Comparison of ENCODE assay signal across 23 cellular contexts in genomic region chr11:31955838-31956237, GRCh38.
"Had no signal": no experiment of that assay in that cellular context is flagged by ENCODE, and none has a peak within 500 bp of the region (broad histone marks: within the 10 kb centered on the region; RNA-seq: fewer than 3 reads in every experiment).

No MANE protein-coding gene starts in this region.

- H3K27me3 Mint-ChIP-seq: central memory CD8-positive, alpha-beta T cell had no signal

- ATAC-seq: gastroesophageal sphincter; heart left ventricle; left lung; sciatic nerve; stimulated activated naive B cell treated with anti-CD40 and anti-IgM and Interleukin-4, amounts not matched to agents 10 μg/mL and 1 μg/mL and 100 μg/mL, for 72 hours had no signal

- H3K4me3 ChIP-seq: colonic mucosa, esophagus muscularis mucosa, gastroesophageal sphincter, heart left ventricle, hepatocyte, left lung, prostate gland, right atrium auricular region, thoracic aorta, tibial nerve, upper lobe of left lung had no signal

- H3K27ac ChIP-seq: colonic mucosa, esophagus muscularis mucosa, foreskin keratinocyte, gastroesophageal sphincter, heart left ventricle, hepatocyte, left lung, prostate gland, right atrium auricular region, thoracic aorta, tibial nerve, upper lobe of left lung had no signal

- H3K27ac Mint-ChIP-seq: dendritic cell treated with granulocyte-macrophage colony-stimulating factor and Interleukin-4, amounts not matched to agents 40 ng/mL and 50 ng/mL, for 4 days; naive B cell; natural killer cell treated with Interleukin-12 subunit alpha and Interleukin-12 subunit beta and Interleukin-15 and Interleukin-18, amount 100 ng/mL, for 72 hours; stimulated activated naive B cell treated with anti-CD40 and anti-IgM and Interleukin-4, amounts not matched to agents 10 μg/mL and 1 μg/mL and 100 μg/mL, for 72 hours had no signal

- H3K9me3 Mint-ChIP-seq: central memory CD8-positive, alpha-beta T cell; dendritic cell treated with granulocyte-macrophage colony-stimulating factor and Interleukin-4, amounts not matched to agents 40 ng/mL and 50 ng/mL, for 4 days; natural killer cell treated with Interleukin-12 subunit alpha and Interleukin-12 subunit beta and Interleukin-15 and Interleukin-18, amount 100 ng/mL, for 72 hours; neural crest cell had no signal

- DNase-seq: colonic mucosa; effector CD8-positive, alpha-beta T cell; kidney; left lung; naive B cell; stimulated activated CD4-positive, alpha-beta T cell treated with anti-CD3 and anti-CD28 coated beads, Interleukin-2, amount 100 ng/mL, for 24 hours; stimulated activated CD4-positive, alpha-beta T cell treated with anti-CD3 and anti-CD28 coated beads, Interleukin-4, amount 100 ng/mL, for 24 hours; stimulated activated naive B cell treated with anti-CD40 and anti-IgM and Interleukin-4, amounts not matched to agents 10 μg/mL and 1 μg/mL and 100 μg/mL, for 72 hours; upper lobe of left lung had no signal

- H3K36me3 Mint-ChIP-seq: naive B cell; natural killer cell treated with Interleukin-12 subunit alpha and Interleukin-12 subunit beta and Interleukin-15 and Interleukin-18, amount 100 ng/mL, for 72 hours; stimulated activated naive B cell treated with anti-CD40 and anti-IgM and Interleukin-4, amounts not matched to agents 10 μg/mL and 1 μg/mL and 100 μg/mL, for 72 hours had no signal

- H3K4me1 ChIP-seq: colonic mucosa, foreskin keratinocyte, left lung, prostate gland, right atrium auricular region, tibial nerve, upper lobe of left lung had no signal

- H3K4me1 Mint-ChIP-seq: central memory CD8-positive, alpha-beta T cell; naive B cell; stimulated activated naive B cell treated with anti-CD40 and anti-IgM and Interleukin-4, amounts not matched to agents 10 μg/mL and 1 μg/mL and 100 μg/mL, for 72 hours had no signal

- H3K4me3 Mint-ChIP-seq: central memory CD8-positive, alpha-beta T cell; dendritic cell treated with granulocyte-macrophage colony-stimulating factor and Interleukin-4, amounts not matched to agents 40 ng/mL and 50 ng/mL, for 4 days; naive B cell; natural killer cell treated with Interleukin-12 subunit alpha and Interleukin-12 subunit beta and Interleukin-15 and Interleukin-18, amount 100 ng/mL, for 72 hours; neural crest cell; stimulated activated naive B cell treated with anti-CD40 and anti-IgM and Interleukin-4, amounts not matched to agents 10 μg/mL and 1 μg/mL and 100 μg/mL, for 72 hours had no signal

- H3K9me3 ChIP-seq: colonic mucosa, esophagus muscularis mucosa, gastroesophageal sphincter, heart left ventricle, left lung, prostate gland, right atrium auricular region, thoracic aorta, tibial nerve, upper lobe of left lung had no signal

- H3K27me3 ChIP-seq: colonic mucosa, esophagus muscularis mucosa, foreskin keratinocyte, gastroesophageal sphincter, heart left ventricle, hepatocyte, left lung, right atrium auricular region, tibial nerve, upper lobe of left lung had no signal

- H3K36me3 ChIP-seq: colonic mucosa, esophagus muscularis mucosa, gastroesophageal sphincter, heart left ventricle, left lung, prostate gland, right atrium auricular region, thoracic aorta, tibial nerve, upper lobe of left lung had no signal

- H3K4me2 ChIP-seq: hepatocyte had no signal

- H2AFZ ChIP-seq: hepatocyte had no signal
